ENCODE assay signal across 8 cellular contexts in genomic region chr3:44761347-44762169, GRCh38. TPM values are rescaled to one million over a fixed set of nuclear protein-coding genes. Genes with fewer than 3 reads are reported as not detected.
A peak's percentile ranks its signal among the peaks of the same experiment; 100 is the strongest.
DNase-seq lines count a peak whose midpoint lies in the region; ATAC-seq and TF ChIP-seq lines count a peak whose summit lies in the region.

KIAA1143 (minus strand) TSS chr3:44761619; CDS start chr3:44761602, 17 bp downstream.
KIF15 (plus strand) TSS chr3:44761794; CDS start chr3:44761866, 72 bp downstream.

- no peaks in the 10 kb centered on the region for H3K27me3 ChIP-seq in tibial artery

- peaks cover 32% of the 10 kb centered on the region for H3K4me1 Mint-ChIP-seq in activated naive CD8-positive, alpha-beta T cell (ENCODE audit: low read depth)
- H3K4me1 Mint-ChIP-seq in glutamatergic neuron (ENCODE audit: low read depth, unreplicated experiment) (peaks cover 6% of the 10 kb centered on the region), osteocyte (ENCODE audit: unreplicated experiment) (peaks cover 16% of the 10 kb centered on the region)

- peak within 1 kb of the TSS; percentile 82 for H3K27ac Mint-ChIP-seq in activated naive CD8-positive, alpha-beta T cell
- H3K27ac Mint-ChIP-seq in glutamatergic neuron (ENCODE audit: unreplicated experiment), result peak within 1 kb of the TSS; percentile 88
- H3K27ac Mint-ChIP-seq in osteocyte (ENCODE audit: unreplicated experiment), result peak within 1 kb of the TSS; percentile 78

- peaks cover 10% of the 10 kb centered on the region for H3K9me3 Mint-ChIP-seq in activated naive CD8-positive, alpha-beta T cell (ENCODE audit: low read depth)
- peaks cover 14% of the 10 kb centered on the region for H3K9me3 Mint-ChIP-seq in glutamatergic neuron (ENCODE audit: unreplicated experiment)
- H3K9me3 Mint-ChIP-seq in osteocyte (ENCODE audit: unreplicated experiment), result peaks cover 22% of the 10 kb centered on the region

- H3K4me3 ChIP-seq in tibial artery, result peak within 1 kb of the TSS; percentile 83 to 94

- H3K36me3 ChIP-seq in tibial artery, result peaks cover 1 to 21% (median 15%) of the 10 kb centered on the region in 3 donors

- peak within 1 kb of the TSS; percentile 92 for H3K4me3 Mint-ChIP-seq in activated naive CD8-positive, alpha-beta T cell
- H3K4me3 Mint-ChIP-seq in glutamatergic neuron (ENCODE audit: unreplicated experiment), result peak within 1 kb of the TSS; percentile 90
- peak within 1 kb of the TSS; percentile 83 for H3K4me3 Mint-ChIP-seq in osteocyte (ENCODE audit: unreplicated experiment)

- POLR2A ChIA-PET in GM10248 (lab: Yijun Ruan, JAX), result no interaction called here

- CTCF ChIA-PET in GM10248 (lab: Yijun Ruan, JAX), result interaction anchor here (1.2 to 1.3 kb wide), 2 partner anchors 15 to 18 kb away, joined by 3 read pairs; no protein-coding TSS in a partner anchor

- DNase-seq in GM10248 (ENCODE audit: extremely low spot score) (peak; percentile 96), NCI-H1092 treated with DMSO at 0.1 percent for 48 hours (lab: John Stamatoyannopoulos, UW) (peak; percentile 85), SKM-1 (lab: John Stamatoyannopoulos, UW; ENCODE audit: unreplicated experiment) (peak; percentile 82), glutamatergic neuron (peak; percentile 98), osteocyte (ENCODE audit: extremely low spot score, unreplicated experiment) (peak; percentile 97), tibial artery (peak; percentile 92 to 97)

- peak; percentile 87 for ATAC-seq in HG02623 (IDR thresholded peaks at IDR 0.05; ENCODE audit: unreplicated experiment)

- peaks cover 0 to 4% (median 0%) of the 10 kb centered on the region in 3 donors for H3K9me3 ChIP-seq in tibial artery

- peaks cover 3% of the 10 kb centered on the region for H3K27me3 Mint-ChIP-seq in activated naive CD8-positive, alpha-beta T cell
- H3K27me3 Mint-ChIP-seq in glutamatergic neuron (ENCODE audit: unreplicated experiment) (peaks cover 4% of the 10 kb centered on the region), osteocyte (ENCODE audit: unreplicated experiment) (no peaks in the 10 kb centered on the region)

- intact Hi-C loops in tibial artery (cut with DNase I; ENCODE audit: low total_unique reads), result loop anchor here (5.0 kb wide), 2 partner anchors 49 to 216 kb away; partner anchors contain the start of genes EXOSC7, ZDHHC3 and ZNF502

- peak; percentile 18 for TF ChIP-seq CTCF in GM10248 (IDR thresholded peaks at IDR 0.05; ENCODE audit: control extremely low read depth, extremely low read depth, low read depth, missing control alignments)
- TF ChIP-seq CTCF in glutamatergic neuron (IDR thresholded peaks at IDR 0.05; ENCODE audit: partially characterized antibody, unreplicated experiment), result no peak
- TF ChIP-seq CTCF in osteocyte (IDR thresholded peaks at IDR 0.05), result no peak
- no peak for TF ChIP-seq CTCF in tibial artery (IDR thresholded peaks at IDR 0.05)

- peak within 1 kb of the TSS; percentile 80 for H3K27ac ChIP-seq in tibial artery

- peaks cover 0 to 19% (median 12%) of the 10 kb centered on the region in 4 donors for H3K4me1 ChIP-seq in tibial artery

- H3K36me3 Mint-ChIP-seq in activated naive CD8-positive, alpha-beta T cell, result peaks cover 24% of the 10 kb centered on the region
- H3K36me3 Mint-ChIP-seq in glutamatergic neuron (ENCODE audit: unreplicated experiment), result peaks cover 27% of the 10 kb centered on the region
- H3K36me3 Mint-ChIP-seq in osteocyte (ENCODE audit: unreplicated experiment), result peaks cover 26% of the 10 kb centered on the region

RNA-seq across cellular contexts. Expression of gene KIAA1143, which starts in this region (rescaled TPM):
- 23.0 TPM for total RNA-seq in glutamatergic neuron (ENCODE audit: unreplicated experiment)
- total RNA-seq in osteocyte, result 32.5 and 35.1 TPM in 2 replicates

RNA-seq across cellular contexts. Expression of gene KIF15, which starts in this region (rescaled TPM):
- total RNA-seq in glutamatergic neuron (ENCODE audit: unreplicated experiment) (5.8 TPM), osteocyte (2.7 and 3.1 TPM in 2 replicates)

Comparison
In these comparisons a context has a peak if more than half of its experiments do, and no peak if none do; other contexts are left out.
1. Peak in every context shown above with its lines: DNase-seq, ATAC-seq, H3K4me3 ChIP-seq and H3K27ac ChIP-seq.